ENCODE assay signal across 25 cellular contexts in genomic region chr19:54707932-54708331, GRCh38. TPM values are rescaled to one million over a fixed set of nuclear protein-coding genes. Genes with fewer than 3 reads are reported as not detected.
DNase-seq lines count a peak whose midpoint lies in the region; ATAC-seq and TF ChIP-seq lines count a peak whose summit lies in the region.
"Had no signal": no experiment of that assay in that cellular context is flagged by ENCODE, and none has a peak within 500 bp of the region (broad histone marks: within the 10 kb centered on the region; RNA-seq: fewer than 3 reads in every experiment).

No MANE protein-coding gene starts in this region.

- H3K4me3 Mint-ChIP-seq in central memory CD8-positive, alpha-beta T cell, result peak overlapping the region; percentile 36
- H3K4me3 Mint-ChIP-seq: brain; dendritic cell treated with granulocyte-macrophage colony-stimulating factor and Interleukin-4, amounts not matched to agents 40 ng/mL and 50 ng/mL, for 4 days; HFFc6; memory B cell; naive B cell had no signal

- H3K27ac ChIP-seq in transverse colon, result no peak overlapping the region
- H3K27ac ChIP-seq: C4-2B, hepatocyte, pancreas, stomach had no signal

- ATAC-seq in central memory CD8-positive, alpha-beta T cell (replicated peaks; ENCODE audit: extremely low read depth, poor library complexity, severe bottlenecking), result peak; percentile 49
- no peak for ATAC-seq in GM21619 (IDR thresholded peaks at IDR 0.05; ENCODE audit: unreplicated experiment)
- no peak for ATAC-seq in HG03342 (IDR thresholded peaks at IDR 0.05; ENCODE audit: unreplicated experiment)
- ATAC-seq: pancreas, sciatic nerve had no signal

- TF ChIP-seq POLR2A in transverse colon (IDR thresholded peaks at IDR 0.05), result no peak

- TF ChIP-seq CTCF in transverse colon (IDR thresholded peaks at IDR 0.05), result no peak

- H3K4me1 ChIP-seq in transverse colon, result no peaks in the 10 kb centered on the region
- H3K4me1 ChIP-seq: pancreas, stomach had no signal

- H3K36me3 Mint-ChIP-seq in central memory CD8-positive, alpha-beta T cell (ENCODE audit: insufficient read depth), result no peaks in the 10 kb centered on the region
- H3K36me3 Mint-ChIP-seq: activated naive CD4-positive, alpha-beta T cell treated with anti-CD3 and anti-CD28 coated beads, Interleukin-2, amount 50 U/mL, for 72 hours; brain; memory B cell; naive B cell had no signal

- H3K9me3 Mint-ChIP-seq in central memory CD8-positive, alpha-beta T cell, result no peaks in the 10 kb centered on the region
- H3K9me3 Mint-ChIP-seq: dendritic cell treated with granulocyte-macrophage colony-stimulating factor and Interleukin-4, amounts not matched to agents 40 ng/mL and 50 ng/mL, for 4 days; naive B cell had no signal

- no peaks in the 10 kb centered on the region for H3K9me3 ChIP-seq in transverse colon
- H3K9me3 ChIP-seq: pancreas had no signal

- H3K27me3 Mint-ChIP-seq in central memory CD8-positive, alpha-beta T cell, result peaks cover 4% of the 10 kb centered on the region

- WGBS in transverse colon (ENCODE audit: low coverage in 1 of 2), 2 donors, result 65% methylated on average over 4 of the region's 4 CpGs; no CpG with 5 or more reads in 1 of the 2 donors

- H3K4me1 Mint-ChIP-seq in central memory CD8-positive, alpha-beta T cell, result peaks cover 27% of the 10 kb centered on the region
- H3K4me1 Mint-ChIP-seq: brain had no signal

- H3K4me3 ChIP-seq in Jurkat, Clone E6-1 (ENCODE audit: low read length), result no peak overlapping the region
- H3K4me3 ChIP-seq in transverse colon, result no peak overlapping the region
- H3K4me3 ChIP-seq: hepatocyte, pancreas, stomach had no signal

- H3K27me3 ChIP-seq in transverse colon, result no peaks in the 10 kb centered on the region
- H3K27me3 ChIP-seq: hepatocyte, pancreas had no signal

- intact Hi-C loops in transverse colon (cut with DNase I; ENCODE audit: low total_unique reads), result no loop called here

- in situ Hi-C loops in transverse colon (cut with MboI; ENCODE audit: low pct_ligation_motif_present in 1 of 4, low pct_unique_long_range_greater_than_20kb in 1 of 4, low sequenced_read_pairs in 3 of 4), result no loop called here

- DNase-seq in activated gamma-delta T cell treated with Interleukin-2 at 50 U/mL for 16 hours, result peak; percentile 19
- no peak for DNase-seq in activated gamma-delta T cell (lab: John Stamatoyannopoulos, UW)
- peak; percentile 59 for DNase-seq in Jurkat, Clone E6-1 (ENCODE audit: low read depth, low spot score)
- DNase-seq in central memory CD8-positive, alpha-beta T cell (ENCODE audit: low spot score in 2 of 2), result no peak
- peak; percentile 17 for DNase-seq in transverse colon
- no peak for DNase-seq in GM19238 (ENCODE audit: insufficient read length, low spot score)
- DNase-seq: activated CD4-positive, alpha-beta T cell treated with anti-CD3 and anti-CD28 coated beads for 48 hours; GDM1; HFFc6; naive B cell; NCI-H2029 treated with DMSO at 0.1 percent for 48 hours; NCI-H446; pancreas; stomach had no signal

- no peak overlapping the region for H3K27ac Mint-ChIP-seq in central memory CD8-positive, alpha-beta T cell (ENCODE audit: low read depth)
- H3K27ac Mint-ChIP-seq: brain; dendritic cell treated with granulocyte-macrophage colony-stimulating factor and Interleukin-4, amounts not matched to agents 40 ng/mL and 50 ng/mL, for 4 days; HFFc6; memory B cell; naive B cell had no signal

- no peaks in the 10 kb centered on the region for H3K36me3 ChIP-seq in transverse colon
- H3K36me3 ChIP-seq: pancreas, stomach had no signal

- TF ChIP-seq EP300 in transverse colon (IDR thresholded peaks at IDR 0.05; ENCODE audit: low read depth), result no peak

RNA-seq across cellular contexts. Expression of gene KIR3DL3, which starts 16.3 kb away (rescaled TPM):
- polyA plus RNA-seq in Jurkat, Clone E6-1 (2012; ENCODE audit: insufficient read depth, insufficient read length), result not detected
- total RNA-seq in transverse colon, result under 1 TPM in 1 of 4 donors, not detected in 3; 0.32 TPM
- total RNA-seq: activated naive CD4-positive, alpha-beta T cell treated with anti-CD3 and anti-CD28 coated beads, Interleukin-2, amount 50 U/mL, for 72 hours; fibroblast of villous mesenchyme; hepatocyte; HFFc6; pancreas; sciatic nerve; stomach; ureter had no signal
- polyA plus RNA-seq: hepatocyte, pancreas, stomach had no signal

RNA-seq across cellular contexts. Expression of gene KIR2DL3, which starts 30.4 kb away (rescaled TPM):
- not detected for polyA plus RNA-seq in Jurkat, Clone E6-1 (2012; ENCODE audit: insufficient read depth, insufficient read length)
- under 1 TPM in 1 of 4 donors, not detected in 3; 0.55 TPM for total RNA-seq in transverse colon
- total RNA-seq: fibroblast of villous mesenchyme, hepatocyte, HFFc6, pancreas, sciatic nerve, stomach, ureter had no signal
- polyA plus RNA-seq: hepatocyte, pancreas, stomach had no signal

RNA-seq across cellular contexts. Expression of gene LILRB4, which starts 45.1 kb away (rescaled TPM):
- not detected for polyA plus RNA-seq in Jurkat, Clone E6-1 (2012; ENCODE audit: insufficient read depth, insufficient read length)
- total RNA-seq in transverse colon, result 10 to 100 TPM in 1 of 4 donors, 1 to 10 TPM in 2, not detected in 1; 1.8 to 47.1 (median 4.0) TPM
- total RNA-seq: activated naive CD4-positive, alpha-beta T cell treated with anti-CD3 and anti-CD28 coated beads, Interleukin-2, amount 50 U/mL, for 72 hours; fibroblast of villous mesenchyme; hepatocyte; HFFc6 had no signal
- polyA plus RNA-seq: hepatocyte had no signal

Comparison
In these comparisons a context has a peak if more than half of its experiments do, and no peak if none do; other contexts are left out.
1. DNase-seq: peak in activated gamma-delta T cell treated with Interleukin-2 at 50 U/mL for 16 hours (single experiment), Jurkat, Clone E6-1 (single experiment) and transverse colon (single experiment); none in activated gamma-delta T cell (single experiment), central memory CD8-positive, alpha-beta T cell (0 of 2) and GM19238 (single experiment).